21 cellular contexts compared by ENCODE assay signal in genomic region chr9:135169709-135170226, GRCh38.
"Had no signal": no experiment of that assay in that cellular context is flagged by ENCODE, and none has a peak within 500 bp of the region (broad histone marks: within the 10 kb centered on the region; RNA-seq: fewer than 3 reads in every experiment).

No MANE protein-coding gene starts in this region.

- DNase-seq: cerebellar nuclear complex; effector memory CD8-positive, alpha-beta T cell; esophagus squamous epithelium; foreskin fibroblast; kidney; left cardiac atrium; left ventricle myocardium inferior; lower lobe of right lung; midbrain; psoas muscle; retina; stimulated activated naive CD4-positive, alpha-beta T cell; stomach; substantia nigra had no signal

- H3K36me3 Mint-ChIP-seq: memory B cell; natural killer cell treated with Interleukin-12 subunit alpha and Interleukin-12 subunit beta and Interleukin-15 and Interleukin-18, amount 100 ng/mL, for 72 hours had no signal

- H3K9me3 ChIP-seq: esophagus squamous epithelium, gastroesophageal sphincter, left ventricle myocardium inferior, lower lobe of right lung, psoas muscle, stomach had no signal

- H3K4me1 Mint-ChIP-seq: memory B cell had no signal

- H3K4me1 ChIP-seq: esophagus squamous epithelium, gastroesophageal sphincter, left ventricle myocardium inferior, lower lobe of right lung, parathyroid adenoma, psoas muscle, stomach had no signal

- H3K9me3 Mint-ChIP-seq: dendritic cell treated with granulocyte-macrophage colony-stimulating factor and Interleukin-4, amounts not matched to agents 40 ng/mL and 50 ng/mL, for 4 days; effector memory CD8-positive, alpha-beta T cell; memory B cell; natural killer cell treated with Interleukin-12 subunit alpha and Interleukin-12 subunit beta and Interleukin-15 and Interleukin-18, amount 100 ng/mL, for 72 hours had no signal

- H3K36me3 ChIP-seq: esophagus squamous epithelium, gastroesophageal sphincter, left ventricle myocardium inferior, lower lobe of right lung, stomach had no signal

- H3K79me2 ChIP-seq: parathyroid adenoma had no signal

- H3K27ac Mint-ChIP-seq: dendritic cell treated with granulocyte-macrophage colony-stimulating factor and Interleukin-4, amounts not matched to agents 40 ng/mL and 50 ng/mL, for 4 days; effector memory CD8-positive, alpha-beta T cell; memory B cell; natural killer cell treated with Interleukin-12 subunit alpha and Interleukin-12 subunit beta and Interleukin-15 and Interleukin-18, amount 100 ng/mL, for 72 hours had no signal

- FAIRE-seq: colon, kidney had no signal

- H3K27ac ChIP-seq: esophagus squamous epithelium, gastroesophageal sphincter, left ventricle myocardium inferior, lower lobe of right lung, parathyroid adenoma, psoas muscle, stomach had no signal

- H3K4me3 Mint-ChIP-seq: dendritic cell treated with granulocyte-macrophage colony-stimulating factor and Interleukin-4, amounts not matched to agents 40 ng/mL and 50 ng/mL, for 4 days; effector memory CD8-positive, alpha-beta T cell; memory B cell; natural killer cell treated with Interleukin-12 subunit alpha and Interleukin-12 subunit beta and Interleukin-15 and Interleukin-18, amount 100 ng/mL, for 72 hours had no signal

- ATAC-seq: effector memory CD8-positive, alpha-beta T cell; gastroesophageal sphincter; left cardiac atrium; lower lobe of right lung; psoas muscle; sciatic nerve had no signal

- H2AFZ ChIP-seq: parathyroid adenoma had no signal

- H3K4me3 ChIP-seq: esophagus squamous epithelium, gastroesophageal sphincter, left ventricle myocardium inferior, lower lobe of right lung, psoas muscle, stomach had no signal

- H3K9ac ChIP-seq: parathyroid adenoma had no signal
